8 cellular contexts compared by ENCODE assay signal in the genomic region with DNA sequence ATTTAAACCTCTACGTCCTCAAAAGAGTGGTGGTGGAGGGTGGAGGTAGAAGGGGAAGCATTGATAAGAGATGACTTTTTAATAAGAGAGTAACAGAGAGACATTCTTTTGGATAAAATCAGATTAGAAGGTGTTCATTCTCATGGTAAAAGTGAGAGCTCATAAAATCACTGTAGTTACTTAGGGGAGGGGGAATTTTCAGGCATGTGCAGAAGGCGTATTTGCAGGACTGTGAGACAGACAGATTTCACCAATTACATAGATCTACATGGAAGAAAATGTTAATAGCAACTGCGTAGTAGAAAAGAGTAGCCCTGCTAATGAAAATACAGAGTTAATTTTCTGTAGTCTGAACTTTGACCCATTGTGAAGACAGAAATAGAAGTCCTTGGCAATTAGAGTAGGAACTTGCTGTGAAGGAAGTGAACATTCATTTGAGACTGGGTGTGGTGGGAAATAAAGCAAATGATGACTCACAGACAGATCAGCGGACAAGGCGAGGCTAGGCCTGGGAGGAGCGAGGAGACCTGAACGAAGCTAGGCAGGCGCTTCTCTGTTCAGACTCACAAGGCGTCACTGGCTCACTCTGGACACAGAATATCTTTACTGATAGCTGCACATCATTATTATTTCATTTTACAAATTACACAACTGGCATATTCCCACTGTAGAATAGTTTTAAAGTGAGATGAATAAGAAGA. TPM values are rescaled to one million over a fixed set of nuclear protein-coding genes. Genes with fewer than 3 reads are reported as not detected.
DNase-seq lines count a peak whose midpoint lies in the region; ATAC-seq and TF ChIP-seq lines count a peak whose summit lies in the region.

No MANE protein-coding gene starts in this region.

- peak overlapping the region; percentile 86 to 94 (median 90) for H3K27ac Mint-ChIP-seq in CD14-positive monocyte
- peak overlapping the region; percentile 61 for H3K27ac Mint-ChIP-seq in activated CD8-positive, alpha-beta T cell treated with anti-CD3 and anti-CD28 coated beads, Interleukin-2, amount 10 ng/mL, durations not matched to agents 7 days and 5 days

- peaks cover 0 to 10% (median 2%) of the 10 kb centered on the region in 7 donors for H3K9me3 Mint-ChIP-seq in CD14-positive monocyte
- no peaks in the 10 kb centered on the region for H3K9me3 Mint-ChIP-seq in activated CD8-positive, alpha-beta T cell treated with anti-CD3 and anti-CD28 coated beads, Interleukin-2, amount 10 ng/mL, durations not matched to agents 7 days and 5 days (ENCODE audit: insufficient read depth)

- CTCF ChIA-PET in activated CD8-positive, alpha-beta T cell treated with anti-CD3 and anti-CD28 coated beads, Interleukin-2, amount 10 ng/mL, durations not matched to agents 7 days and 5 days (lab: Charles Lee), result interaction anchor here (0.6 to 1.1 kb wide), 3 partner anchors 9 to 386 kb away, joined by 3 to 4 read pairs (median 3); no protein-coding TSS in a partner anchor

- H3K4me1 Mint-ChIP-seq in CD14-positive monocyte, result peaks cover 36% of the 10 kb centered on the region
- peaks cover 60% of the 10 kb centered on the region for H3K4me1 Mint-ChIP-seq in activated CD8-positive, alpha-beta T cell treated with anti-CD3 and anti-CD28 coated beads, Interleukin-2, amount 10 ng/mL, durations not matched to agents 7 days and 5 days (ENCODE audit: low read depth)

- no peak overlapping the region for H3K4me3 Mint-ChIP-seq in CD14-positive monocyte
- no peak overlapping the region for H3K4me3 Mint-ChIP-seq in activated CD8-positive, alpha-beta T cell treated with anti-CD3 and anti-CD28 coated beads, Interleukin-2, amount 10 ng/mL, durations not matched to agents 7 days and 5 days

- intact Hi-C loops in CD14-positive monocyte (cut with micrococcal nuclease), result no loop called here
- intact Hi-C loops in sciatic nerve (cut with DNase I), result no loop called here

- peaks cover 0 to 59% (median 0%) of the 10 kb centered on the region in 3 donors for H3K27me3 Mint-ChIP-seq in CD14-positive monocyte (ENCODE audit: low read depth in 3 of 3)
- H3K27me3 Mint-ChIP-seq in activated CD8-positive, alpha-beta T cell treated with anti-CD3 and anti-CD28 coated beads, Interleukin-2, amount 10 ng/mL, durations not matched to agents 7 days and 5 days (ENCODE audit: low read depth), result no peaks in the 10 kb centered on the region

- no peak for TF ChIP-seq CTCF in CD14-positive monocyte (IDR thresholded peaks at IDR 0.05)
- no peak for TF ChIP-seq CTCF in foreskin fibroblast (IDR thresholded peaks at IDR 0.05; ENCODE audit: low read depth, low read length)

- POLR2A ChIA-PET in activated CD8-positive, alpha-beta T cell treated with anti-CD3 and anti-CD28 coated beads, Interleukin-2, amount 10 ng/mL, durations not matched to agents 7 days and 5 days (lab: Charles Lee), result no interaction called here

- DNase-seq in CD14-positive monocyte (ENCODE audit: low spot score) (peak; percentile 85), LHCN-M2 (ENCODE audit: low read depth) (peak; percentile 91), foreskin fibroblast (peak; percentile 88 to 90), sciatic nerve (ENCODE audit: low spot score) (peak; percentile 71), putamen (ENCODE audit: low spot score) (no peak)
- peak; percentile 51 for DNase-seq in activated CD8-positive, alpha-beta T cell treated with anti-CD3 and anti-CD28 coated beads, Interleukin-2, amount 10 ng/mL, durations not matched to agents 7 days and 5 days

- H3K4me3 ChIP-seq in foreskin fibroblast (ENCODE audit: low read depth in 1 of 2, low read length in 2 of 2), result no peak overlapping the region

- H3K36me3 Mint-ChIP-seq in CD14-positive monocyte, result no peaks in the 10 kb centered on the region
- peaks cover 20% of the 10 kb centered on the region for H3K36me3 Mint-ChIP-seq in activated CD8-positive, alpha-beta T cell treated with anti-CD3 and anti-CD28 coated beads, Interleukin-2, amount 10 ng/mL, durations not matched to agents 7 days and 5 days (ENCODE audit: low read depth)

- peak; percentile 91 for ATAC-seq in activated CD8-positive, alpha-beta T cell treated with anti-CD3 and anti-CD28 coated beads, Interleukin-2, amount 10 ng/mL, durations not matched to agents 7 days and 5 days
- peak; percentile 98 for ATAC-seq in sciatic nerve
- no peak for ATAC-seq in GM18870 (IDR thresholded peaks at IDR 0.05; ENCODE audit: unreplicated experiment)
- no peak for ATAC-seq in GM21529 (IDR thresholded peaks at IDR 0.05; ENCODE audit: unreplicated experiment)

RNA-seq across cellular contexts. Expression of a gene that starts 57.2 kb away (rescaled TPM):
- not detected for polyA plus RNA-seq in CD14-positive monocyte
- total RNA-seq in LHCN-M2 (2014; rRNA removed) (not detected in 2 replicates), sciatic nerve (not detected)
- polyA plus RNA-seq in LHCN-M2 (2012), result not detected
- not detected for total RNA-seq in activated CD8-positive, alpha-beta T cell treated with anti-CD3 and anti-CD28 coated beads, Interleukin-2, amount 10 ng/mL, durations not matched to agents 7 days and 5 days

Comparison
In these comparisons a context has a peak if more than half of its experiments do, and no peak if none do; other contexts are left out.
1. ATAC-seq: peak in activated CD8-positive, alpha-beta T cell treated with anti-CD3 and anti-CD28 coated beads, Interleukin-2, amount 10 ng/mL, durations not matched to agents 7 days and 5 days (single experiment) and sciatic nerve (single experiment); none in GM18870 (single experiment) and GM21529 (single experiment).